13 cellular contexts compared by ENCODE assay signal in genomic region chr5:88825782-88826110, GRCh38. TPM values are rescaled to one million over a fixed set of nuclear protein-coding genes. Genes with fewer than 3 reads are reported as not detected.
DNase-seq lines count a peak whose midpoint lies in the region; ATAC-seq, FAIRE-seq and TF ChIP-seq lines count a peak whose summit lies in the region.
"Had no signal": no experiment of that assay in that cellular context is flagged by ENCODE, and none has a peak within 500 bp of the region (broad histone marks: within the 10 kb centered on the region; RNA-seq: fewer than 3 reads in every experiment).

No MANE protein-coding gene starts in this region.

- H4K91ac ChIP-seq in H1 (replicated peaks; ENCODE audit: insufficient read length, low read length), result no peak overlapping the region

- H3K9me3 Mint-ChIP-seq in natural killer cell treated with Interleukin-12 subunit alpha and Interleukin-12 subunit beta and Interleukin-15 and Interleukin-18, amount 100 ng/mL, for 72 hours, result no peaks in the 10 kb centered on the region
- H3K9me3 Mint-ChIP-seq: activated naive CD4-positive, alpha-beta T cell treated with anti-CD3 and anti-CD28 coated beads, Interleukin-2, amount 50 U/mL, for 24 hours had no signal

- H2BK12ac ChIP-seq in H1 (ENCODE audit: low read depth, low read length), result no peak overlapping the region

- H2BK120ac ChIP-seq in H1 (replicated peaks; ENCODE audit: low read depth, low read length), result no peak overlapping the region

- peak overlapping the region; percentile 90 to 99 (median 96) for H3K27ac ChIP-seq in BLaER1 treated with 17β-estradiol and CSF1 and Interleukin-3, amounts not matched to agents 10 nM and 100 nM
- no peak overlapping the region for H3K27ac ChIP-seq in H1 (ENCODE audit: low read depth, low read length)
- H3K27ac ChIP-seq: PC-9 had no signal

- H2AFZ ChIP-seq in H1 (ENCODE audit: low read length), result peak overlapping the region; percentile 42; the same call in 1 of the 2 replicates
- H2AFZ ChIP-seq: PC-9 had no signal

- no peak overlapping the region for H4K5ac ChIP-seq in H1 (ENCODE audit: insufficient read length, low read depth, low read length)

- no peak for TF ChIP-seq EP300 in H1 (IDR thresholded peaks at IDR 0.05; ENCODE audit: borderline replicate concordance in 1 of 2, low read depth in 2 of 2, low read length in 2 of 2)

- no peak for TF ChIP-seq POLR2A in H1 (IDR thresholded peaks at IDR 0.05; ENCODE audit: control extremely low read depth in 1 of 2, low read depth in 2 of 2, low read length in 2 of 2)

- H3K27me3 Mint-ChIP-seq in natural killer cell treated with Interleukin-12 subunit alpha and Interleukin-12 subunit beta and Interleukin-15 and Interleukin-18, amount 100 ng/mL, for 72 hours, result peaks cover 0 to 2% of the 10 kb centered on the region in 2 donors

- no peak overlapping the region for H3K18ac ChIP-seq in H1 (ENCODE audit: extremely low read depth, low read length)

- 86% methylated on average over 3 of the region's 3 CpGs; no CpG with 5 or more reads in 1 of the 2 experiments for WGBS in H1 (ENCODE audit: extremely low coverage in 1 of 2, insufficient coverage in 1 of 2, insufficient read length in 1 of 2, insufficient replicate concordance in 2 of 2, low coverage in 1 of 2, low lambda C conversion rate in 2 of 2, missing lambda C conversion rate in 1 of 2), 2 experiments

- no peak overlapping the region for H3K4ac ChIP-seq in H1 (replicated peaks; ENCODE audit: insufficient read length, low read depth, low read length)

- FAIRE-seq in H1 (lab: Jason Lieb, UNC), result no peak

- DNase-seq in NAMALWA (ENCODE audit: low spot score) (peak; percentile 56), H1 (ENCODE audit: low read depth in 1 of 2, low spot score in 2 of 2) (no peak), T-helper 9 cell (no peak), NCI-H128 (lab: John Stamatoyannopoulos, UW; ENCODE audit: unreplicated experiment) (no peak)
- no peak for DNase-seq in natural killer cell treated with Interleukin-12 subunit alpha and Interleukin-12 subunit beta and Interleukin-15 and Interleukin-18, amount 100 ng/mL, for 72 hours (ENCODE audit: low spot score)
- DNase-seq: activated CD4-positive, CD25-positive, alpha-beta regulatory T cell treated with anti-CD3 and anti-CD28 coated beads, Interleukin-2, amount 50 U/mL, for 72 hours; BE2C; PC-9; stimulated activated CD4-positive, alpha-beta T cell treated with anti-CD3 and anti-CD28 coated beads, Interleukin-1b, Interleukin-23, amount 100 ng/mL, for 48 hours had no signal

- no peak for TF ChIP-seq RAD21 in H1 (IDR thresholded peaks at IDR 0.05 in 1 of 2, conservative IDR thresholded peaks at IDR 0.05 in 1 of 2; ENCODE audit: low read depth in 2 of 2, low read length in 2 of 2)

- no peak overlapping the region for H2BK5ac ChIP-seq in H1 (ENCODE audit: low read depth, low read length)

- no peaks in the 10 kb centered on the region; a peak in 1 of 22 replicates for H4K20me1 ChIP-seq in BLaER1 treated with 17β-estradiol and CSF1 and Interleukin-3, amounts not matched to agents 10 nM and 100 nM
- no peaks in the 10 kb centered on the region for H4K20me1 ChIP-seq in H1 (replicated peaks in 1 of 2; ENCODE audit: control insufficient read depth in 1 of 2, insufficient read depth in 2 of 2, low read length in 2 of 2)

- H3K14ac ChIP-seq in H1 (ENCODE audit: insufficient read length), result no peak overlapping the region

- H3K4me3 ChIP-seq in BLaER1 treated with 17β-estradiol and CSF1 and Interleukin-3, amounts not matched to agents 10 nM and 100 nM, result peak overlapping the region; percentile 60 to 90 (median 70)
- no peak overlapping the region for H3K4me3 ChIP-seq in H1 (ENCODE audit: extremely low read depth in 1 of 4, insufficient read depth in 2 of 4, low read depth in 3 of 4, low read length in 4 of 4)
- H3K4me3 ChIP-seq: PC-9 had no signal

- H3K9ac ChIP-seq in BLaER1 treated with 17β-estradiol and CSF1 and Interleukin-3, amounts not matched to agents 10 nM and 100 nM, result peak overlapping the region; percentile 83 to 95 (median 89)
- H3K9ac ChIP-seq in H1 (replicated peaks in 1 of 4; ENCODE audit: extremely low read depth in 1 of 4, low read depth in 3 of 4, low read length in 3 of 4), result no peak overlapping the region

- no peak for ATAC-seq in natural killer cell treated with Interleukin-12 subunit alpha and Interleukin-12 subunit beta and Interleukin-15 and Interleukin-18, amount 100 ng/mL, for 72 hours
- ATAC-seq in HG03159 (IDR thresholded peaks at IDR 0.05; ENCODE audit: unreplicated experiment), result no peak
- no peak for ATAC-seq in GM21528 (IDR thresholded peaks at IDR 0.05; ENCODE audit: low FRiP score, unreplicated experiment)

- no peaks in the 10 kb centered on the region for H3K36me3 Mint-ChIP-seq in natural killer cell treated with Interleukin-12 subunit alpha and Interleukin-12 subunit beta and Interleukin-15 and Interleukin-18, amount 100 ng/mL, for 72 hours
- H3K36me3 Mint-ChIP-seq: activated naive CD4-positive, alpha-beta T cell treated with anti-CD3 and anti-CD28 coated beads, Interleukin-2, amount 50 U/mL, for 24 hours had no signal

- CTCF ChIA-PET in H1 (lab: Charles Lee; ENCODE audit: partially characterized antibody), result interaction anchor here (0.9 to 1.4 kb wide), 3 partner anchors 8 to 59 kb away, joined by 3 to 4 read pairs (median 4); no protein-coding TSS in a partner anchor

- H3K56ac ChIP-seq in H1 (replicated peaks; ENCODE audit: insufficient read length, low read depth, low read length), result no peak overlapping the region

- no peaks in the 10 kb centered on the region; a peak in 1 of 22 replicates for H3K27me3 ChIP-seq in BLaER1 treated with 17β-estradiol and CSF1 and Interleukin-3, amounts not matched to agents 10 nM and 100 nM
- peaks cover 0 to 1% (median 0%) of the 10 kb centered on the region in 4 experiments; a peak in 1 of 7 replicates for H3K27me3 ChIP-seq in H1 (replicated peaks in 1 of 4; ENCODE audit: control insufficient read depth in 3 of 4, extremely low read depth in 1 of 4, insufficient read depth in 3 of 4, low read length in 3 of 4)
- H3K27me3 ChIP-seq: BE2C had no signal

- no peak overlapping the region for H2BK20ac ChIP-seq in H1 (ENCODE audit: low read length)

- H3K27ac Mint-ChIP-seq in natural killer cell treated with Interleukin-12 subunit alpha and Interleukin-12 subunit beta and Interleukin-15 and Interleukin-18, amount 100 ng/mL, for 72 hours, result peak overlapping the region in 1 of 2 donors; percentile 27
- H3K27ac Mint-ChIP-seq: activated naive CD4-positive, alpha-beta T cell treated with anti-CD3 and anti-CD28 coated beads, Interleukin-2, amount 50 U/mL, for 24 hours had no signal

- peaks cover 24 to 27% of the 10 kb centered on the region in 2 donors for H3K4me1 Mint-ChIP-seq in natural killer cell treated with Interleukin-12 subunit alpha and Interleukin-12 subunit beta and Interleukin-15 and Interleukin-18, amount 100 ng/mL, for 72 hours (ENCODE audit: low read depth in 2 of 2)

- H3K9me3 ChIP-seq in BLaER1 treated with 17β-estradiol and CSF1 and Interleukin-3, amounts not matched to agents 10 nM and 100 nM (replicated peaks in 1 of 11), result no peaks in the 10 kb centered on the region
- no peaks in the 10 kb centered on the region for H3K9me3 ChIP-seq in H1 (ENCODE audit: insufficient read depth in 2 of 2, low read depth in 1 of 2, low read length in 1 of 2)
- H3K9me3 ChIP-seq: BE2C had no signal

- H3K79me2 ChIP-seq in H1 (ENCODE audit: control insufficient read depth in 1 of 2, insufficient read depth in 2 of 2, low read length in 2 of 2), result no peaks in the 10 kb centered on the region

- peaks cover 20 to 30% (median 27%) of the 10 kb centered on the region in 11 experiments; a peak in 20 of 22 replicates for H3K36me3 ChIP-seq in BLaER1 treated with 17β-estradiol and CSF1 and Interleukin-3, amounts not matched to agents 10 nM and 100 nM
- H3K36me3 ChIP-seq in H1 (ENCODE audit: control insufficient read depth in 2 of 4, insufficient read depth in 4 of 4, low read length in 3 of 4), result no peaks in the 10 kb centered on the region
- H3K36me3 ChIP-seq: BE2C had no signal

- no peak overlapping the region for H2BK15ac ChIP-seq in H1 (ENCODE audit: low read length)

- no peak overlapping the region for H3K23ac ChIP-seq in H1 (ENCODE audit: insufficient read length)

- POLR2A ChIA-PET in H1 (lab: Charles Lee; ENCODE audit: partially characterized antibody), result no interaction called here

- peak overlapping the region; percentile 52 for H3K4me3 Mint-ChIP-seq in natural killer cell treated with Interleukin-12 subunit alpha and Interleukin-12 subunit beta and Interleukin-15 and Interleukin-18, amount 100 ng/mL, for 72 hours
- H3K4me3 Mint-ChIP-seq: activated naive CD4-positive, alpha-beta T cell treated with anti-CD3 and anti-CD28 coated beads, Interleukin-2, amount 50 U/mL, for 24 hours had no signal

- H3K79me1 ChIP-seq in H1 (ENCODE audit: low read depth, low read length), result no peaks in the 10 kb centered on the region

- H3K4me2 ChIP-seq in BLaER1 treated with 17β-estradiol and CSF1 and Interleukin-3, amounts not matched to agents 10 nM and 100 nM, result peak overlapping the region; percentile 80 to 100 (median 91)
- H3K4me2 ChIP-seq in H1 (ENCODE audit: insufficient read depth in 1 of 2, low read depth in 2 of 2, low read length in 2 of 2), result no peak overlapping the region
- H3K4me2 ChIP-seq: PC-9 had no signal

- TF ChIP-seq CTCF in H1 (IDR thresholded peaks at IDR 0.05; ENCODE audit: control extremely low read depth in 1 of 3, insufficient read depth in 1 of 3, low read depth in 1 of 3, low read length in 3 of 3), result no peak

- H3K23me2 ChIP-seq in H1 (ENCODE audit: low read depth, low read length), result no peaks in the 10 kb centered on the region

- no peak overlapping the region for H4K8ac ChIP-seq in H1 (ENCODE audit: extremely low read depth, insufficient read depth, low read length)

- no peak overlapping the region for H2AK5ac ChIP-seq in H1 (ENCODE audit: low read depth, low read length)

- H3K4me1 ChIP-seq in BLaER1 treated with 17β-estradiol and CSF1 and Interleukin-3, amounts not matched to agents 10 nM and 100 nM, result peaks cover 26 to 88% (median 43%) of the 10 kb centered on the region in 10 experiments
- H3K4me1 ChIP-seq in H1 (replicated peaks in 1 of 4; ENCODE audit: control insufficient read depth in 3 of 4, insufficient read depth in 4 of 4, low read length in 3 of 4), result peaks cover 0 to 5% (median 5%) of the 10 kb centered on the region in 4 experiments; a peak in 5 of 7 replicates
- H3K4me1 ChIP-seq: BE2C had no signal

RNA-seq across cellular contexts. Expression of gene MEF2C, which starts 57.2 kb away (rescaled TPM):
- total RNA-seq in H1 (2021; fragmentation: NEBNext Ultra II Directional; extraction: Animal tissue kit (Norgen Biotek cat#: 25700)), result 0.99 and 1.4 TPM in 2 replicates
- 0.59 and 0.75 TPM in 2 replicates for polyA plus RNA-seq in H1 (2011; rRNA removed)
- 0.22 TPM for polyA plus RNA-seq in H1 (2011; cell fraction: cytosol; rRNA removed)
- 1.0 TPM for polyA plus RNA-seq in H1 (2011; cell fraction: nucleus; rRNA removed)
- 0.35 to 1.3 TPM (median 1.0 TPM) in 4 replicates for polyA plus RNA-seq in H1 (2012, experiment 1 of 2)
- polyA plus RNA-seq in H1 (2012, experiment 2 of 2), result not detected
- 1.1 TPM for polyA plus RNA-seq in H1 (2013, experiment 1 of 2)
- polyA plus RNA-seq in H1 (2013, experiment 2 of 2), result 0.87 TPM
- polyA minus RNA-seq in H1 (2011; rRNA and poly(A)+ RNA removed), result 1.4 and 2.0 TPM in 2 replicates
- polyA minus RNA-seq in H1 (2011; cell fraction: cytosol; rRNA and poly(A)+ RNA removed), result not detected
- 4.0 TPM for polyA minus RNA-seq in H1 (2011; cell fraction: nucleus; rRNA and poly(A)+ RNA removed)
- total RNA-seq in natural killer cell treated with Interleukin-12 subunit alpha and Interleukin-12 subunit beta and Interleukin-15 and Interleukin-18, amount 100 ng/mL, for 72 hours, result 1 to 10 TPM; 3.3 to 3.5 TPM

Comparison
In these comparisons a context has a peak if more than half of its experiments do, and no peak if none do; other contexts are left out.
1. H3K4me2 ChIP-seq: peak in BLaER1 treated with 17β-estradiol and CSF1 and Interleukin-3, amounts not matched to agents 10 nM and 100 nM (11 of 11); none in H1 (0 of 2).
2. H3K4me3 ChIP-seq: peak in BLaER1 treated with 17β-estradiol and CSF1 and Interleukin-3, amounts not matched to agents 10 nM and 100 nM (10 of 10); none in H1 (0 of 4).
3. H3K9ac ChIP-seq: peak in BLaER1 treated with 17β-estradiol and CSF1 and Interleukin-3, amounts not matched to agents 10 nM and 100 nM (11 of 11); none in H1 (0 of 4).